Comparison of ENCODE assay signal across 9 cellular contexts in genomic region chr11:122717264-122717867, GRCh38.
DNase-seq lines count a peak whose midpoint lies in the region; ATAC-seq and TF ChIP-seq lines count a peak whose summit lies in the region.
"Had no signal": no experiment of that assay in that cellular context is flagged by ENCODE, and none has a peak within 500 bp of the region (broad histone marks: within the 10 kb centered on the region; RNA-seq: fewer than 3 reads in every experiment).

No MANE protein-coding gene starts in this region.

- ATAC-seq in GM18498 (IDR thresholded peaks at IDR 0.05; ENCODE audit: unreplicated experiment) (peak; percentile 92), GM21526 (IDR thresholded peaks at IDR 0.05; ENCODE audit: low FRiP score, unreplicated experiment) (peak; percentile 75)
- peak; percentile 67 for ATAC-seq in central memory CD8-positive, alpha-beta T cell (replicated peaks; ENCODE audit: extremely low read depth, poor library complexity, severe bottlenecking)

- peak; percentile 86 for DNase-seq in Jurkat, Clone E6-1 (ENCODE audit: low read depth, low spot score)
- peak in 1 of 2 donors; percentile 12 for DNase-seq in central memory CD8-positive, alpha-beta T cell (ENCODE audit: low spot score in 2 of 2)
- DNase-seq in AG20443 (ENCODE audit: low spot score) (no peak), glutamatergic neuron (no peak), MG63 (no peak), NCI-H82 treated with DMSO at 0.1 percent for 48 hours (lab: John Stamatoyannopoulos, UW; ENCODE audit: unreplicated experiment) (no peak)

- no peaks in the 10 kb centered on the region for H3K27me3 ChIP-seq in MG63
- H3K27me3 ChIP-seq: cardiac muscle cell had no signal

- no peak for TF ChIP-seq CTCF in glutamatergic neuron (IDR thresholded peaks at IDR 0.05; ENCODE audit: partially characterized antibody, unreplicated experiment)

- H3K9me3 ChIP-seq in MG63: no peaks in the 10 kb centered on the region

- H3K9me3 Mint-ChIP-seq in central memory CD8-positive, alpha-beta T cell: no peaks in the 10 kb centered on the region
- H3K9me3 Mint-ChIP-seq in glutamatergic neuron (ENCODE audit: unreplicated experiment): peaks cover 7% of the 10 kb centered on the region

- peaks cover 8% of the 10 kb centered on the region for H3K36me3 ChIP-seq in MG63
- H3K36me3 ChIP-seq: cardiac muscle cell had no signal

- peaks cover 46% of the 10 kb centered on the region for H3K4me1 Mint-ChIP-seq in central memory CD8-positive, alpha-beta T cell
- H3K4me1 Mint-ChIP-seq in glutamatergic neuron (ENCODE audit: low read depth, unreplicated experiment): peaks cover 5% of the 10 kb centered on the region

- H3K27me3 Mint-ChIP-seq in central memory CD8-positive, alpha-beta T cell: no peaks in the 10 kb centered on the region
- no peaks in the 10 kb centered on the region for H3K27me3 Mint-ChIP-seq in glutamatergic neuron (ENCODE audit: unreplicated experiment)

- peak overlapping the region; percentile 1; the same call in 1 of the 2 replicates for H3K4me3 ChIP-seq in Jurkat, Clone E6-1 (ENCODE audit: low read length)
- no peak overlapping the region for H3K4me3 ChIP-seq in MG63
- H3K4me3 ChIP-seq: cardiac muscle cell had no signal

- H3K36me3 Mint-ChIP-seq in central memory CD8-positive, alpha-beta T cell (ENCODE audit: insufficient read depth): peaks cover 1% of the 10 kb centered on the region
- H3K36me3 Mint-ChIP-seq in glutamatergic neuron (ENCODE audit: unreplicated experiment): no peaks in the 10 kb centered on the region

- peak overlapping the region; percentile 49 for H3K27ac Mint-ChIP-seq in central memory CD8-positive, alpha-beta T cell (ENCODE audit: low read depth)
- H3K27ac Mint-ChIP-seq in glutamatergic neuron (ENCODE audit: unreplicated experiment): no peak overlapping the region

- H3K4me3 Mint-ChIP-seq in central memory CD8-positive, alpha-beta T cell: no peak overlapping the region
- no peak overlapping the region for H3K4me3 Mint-ChIP-seq in glutamatergic neuron (ENCODE audit: unreplicated experiment)
